8 cellular contexts compared by ENCODE assay signal in the genomic region with DNA sequence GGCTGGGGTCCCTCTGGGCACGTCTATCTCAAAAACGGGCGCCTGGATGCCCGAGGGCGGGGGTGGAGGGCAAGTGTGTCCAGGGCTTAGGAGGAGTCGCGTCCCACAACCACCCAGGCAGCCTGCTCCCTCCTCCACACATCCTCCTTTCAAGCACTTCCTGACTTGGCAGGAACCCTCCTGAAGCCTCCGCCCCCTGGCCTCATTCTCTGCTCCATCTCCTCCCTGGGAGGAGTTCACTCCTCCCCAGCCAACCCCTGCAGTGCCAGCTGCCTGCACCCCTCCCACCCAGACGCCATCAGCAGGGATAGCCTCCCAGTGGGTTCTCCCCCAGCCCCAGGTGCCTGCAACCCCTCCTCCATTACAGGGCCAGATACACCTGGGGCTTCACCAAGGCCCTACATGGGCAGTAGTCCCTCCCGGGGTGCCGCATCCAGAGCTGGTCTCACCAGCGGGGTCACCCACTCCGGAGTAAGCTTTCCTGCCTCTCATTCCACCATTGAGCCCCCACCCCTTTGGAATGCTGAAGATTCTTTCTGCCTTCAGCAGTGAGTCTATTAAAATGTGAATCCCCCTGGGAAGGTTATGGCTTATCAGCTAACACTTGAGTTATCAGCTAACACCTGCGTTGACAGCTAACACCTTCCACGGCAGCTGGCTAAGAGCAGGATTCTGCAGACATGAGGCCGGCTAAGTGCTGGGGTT. TPM values are rescaled to one million over a fixed set of nuclear protein-coding genes. Genes with fewer than 3 reads are reported as not detected.
DNase-seq lines count a peak whose midpoint lies in the region; ATAC-seq and TF ChIP-seq lines count a peak whose summit lies in the region.

No MANE protein-coding gene starts in this region.

- H3K9ac ChIP-seq in BLaER1 treated with 17β-estradiol and CSF1 and Interleukin-3, amounts not matched to agents 10 nM and 100 nM: peak overlapping the region in 10 of 11 experiments; percentile 40 to 83 (median 67); a peak in 19 of 22 replicates

- H3K36me3 ChIP-seq in BLaER1 treated with 17β-estradiol and CSF1 and Interleukin-3, amounts not matched to agents 10 nM and 100 nM: peaks cover 0 to 19% (median 0%) of the 10 kb centered on the region in 11 experiments; a peak in 9 of 22 replicates

- H3K4me2 ChIP-seq in BLaER1 treated with 17β-estradiol and CSF1 and Interleukin-3, amounts not matched to agents 10 nM and 100 nM: peak overlapping the region; percentile 85 to 100 (median 98)

- TF ChIP-seq CTCF in fibroblast of mammary gland (conservative IDR thresholded peaks at IDR 0.05; ENCODE audit: control insufficient read depth, insufficient read depth, low read depth, low read length) (no peak), omental fat pad (IDR thresholded peaks at IDR 0.05) (no peak)

- H3K9me3 ChIP-seq in BLaER1 treated with 17β-estradiol and CSF1 and Interleukin-3, amounts not matched to agents 10 nM and 100 nM (replicated peaks in 1 of 11): no peaks in the 10 kb centered on the region

- ATAC-seq in omental fat pad (ENCODE audit: low FRiP score) (peak; percentile 71), GM18867 (IDR thresholded peaks at IDR 0.05; ENCODE audit: unreplicated experiment) (no peak), HG03469 (IDR thresholded peaks at IDR 0.05; ENCODE audit: unreplicated experiment) (no peak)

- peaks cover 0 to 33% (median 0%) of the 10 kb centered on the region in 11 experiments; a peak in 8 of 22 replicates for H4K20me1 ChIP-seq in BLaER1 treated with 17β-estradiol and CSF1 and Interleukin-3, amounts not matched to agents 10 nM and 100 nM

- H3K27me3 ChIP-seq in BLaER1 treated with 17β-estradiol and CSF1 and Interleukin-3, amounts not matched to agents 10 nM and 100 nM: no peaks in the 10 kb centered on the region

- DNase-seq in HS-5 (ENCODE audit: low read depth) (peak; percentile 26), NOMO-1 (lab: John Stamatoyannopoulos, UW; ENCODE audit: unreplicated experiment in 2 of 2) (peak; percentile 24 to 25), fibroblast of mammary gland (ENCODE audit: low read depth) (peak; percentile 71), omental fat pad (ENCODE audit: low spot score) (no peak)
- peak; percentile 66 to 67 for DNase-seq in activated T-cell treated with anti-CD3 and anti-CD28 coated beads, Interleukin-2, amount 50 U/mL, for 48 hours

- H3K4me3 ChIP-seq in BLaER1 treated with 17β-estradiol and CSF1 and Interleukin-3, amounts not matched to agents 10 nM and 100 nM: peak overlapping the region; percentile 27 to 59 (median 46); a peak in 16 of 20 replicates
- no peak overlapping the region for H3K4me3 ChIP-seq in fibroblast of mammary gland (ENCODE audit: control insufficient read depth, low read depth, low read length)

- H3K27ac ChIP-seq in BLaER1 treated with 17β-estradiol and CSF1 and Interleukin-3, amounts not matched to agents 10 nM and 100 nM: peak overlapping the region; percentile 18 to 94 (median 78); a peak in 21 of 22 replicates

- H3K4me1 ChIP-seq in BLaER1 treated with 17β-estradiol and CSF1 and Interleukin-3, amounts not matched to agents 10 nM and 100 nM: peaks cover 85 to 100% (median 100%) of the 10 kb centered on the region in 10 experiments

RNA-seq across cellular contexts. Expression of gene RTN4R, which starts 24.4 kb away (rescaled TPM):
- total RNA-seq in omental fat pad: 1 to 10 TPM in 2 of 4 donors, under 1 TPM in 2; 0.25 to 2.3 (median 1.3) TPM
